1 cellular context compared by ENCODE assay signal in the genomic region with DNA sequence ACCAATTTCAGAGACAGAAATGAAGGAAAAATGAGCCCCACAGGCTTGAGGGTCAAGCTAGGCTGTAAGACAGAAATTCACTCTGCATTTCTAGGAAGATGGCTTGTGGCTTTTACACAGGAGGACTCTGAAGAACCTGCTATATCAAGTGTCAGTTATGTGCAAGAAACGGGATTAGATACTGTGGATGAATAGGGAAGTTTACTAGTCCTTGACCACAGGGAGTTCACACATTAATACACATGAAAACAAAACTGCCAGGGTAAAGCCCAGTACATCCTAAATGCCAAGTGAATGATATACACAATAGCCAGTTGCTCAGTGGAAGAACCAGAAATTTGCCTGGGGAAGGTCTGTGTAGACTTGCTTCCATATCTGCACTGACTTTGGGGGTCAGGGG.
TF ChIP-seq lines count a peak whose summit lies in the region.

No MANE protein-coding gene starts in this region.

TF ChIP-seq in HepG2, 621 proteins besides CTCF, POLR2A, EP300 and RAD21 (continued from another document):
- TF ChIP-seq SOX5 (CRISPR knock-in tag; IDR thresholded peaks at IDR 0.05; ENCODE audit: borderline replicate concordance) (no peak), DMAP1 (CRISPR knock-in tag; IDR thresholded peaks at IDR 0.05) (no peak), ZNF775 (CRISPR knock-in tag; IDR thresholded peaks at IDR 0.05; ENCODE audit: borderline replicate concordance) (no peak)
- TF ChIP-seq, protein P1, sequence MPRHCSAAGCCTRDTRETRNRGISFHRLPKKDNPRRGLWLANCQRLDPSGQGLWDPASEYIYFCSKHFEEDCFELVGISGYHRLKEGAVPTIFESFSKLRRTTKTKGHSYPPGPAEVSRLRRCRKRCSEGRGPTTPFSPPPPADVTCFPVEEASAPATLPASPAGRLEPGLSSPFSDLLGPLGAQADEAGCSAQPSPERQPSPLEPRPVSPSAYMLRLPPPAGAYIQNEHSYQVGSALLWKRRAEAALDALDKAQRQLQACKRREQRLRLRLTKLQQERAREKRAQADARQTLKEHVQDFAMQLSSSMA (CRISPR knock-in tag; IDR thresholded peaks at IDR 0.05), result no peak
- TF ChIP-seq, protein P2, sequence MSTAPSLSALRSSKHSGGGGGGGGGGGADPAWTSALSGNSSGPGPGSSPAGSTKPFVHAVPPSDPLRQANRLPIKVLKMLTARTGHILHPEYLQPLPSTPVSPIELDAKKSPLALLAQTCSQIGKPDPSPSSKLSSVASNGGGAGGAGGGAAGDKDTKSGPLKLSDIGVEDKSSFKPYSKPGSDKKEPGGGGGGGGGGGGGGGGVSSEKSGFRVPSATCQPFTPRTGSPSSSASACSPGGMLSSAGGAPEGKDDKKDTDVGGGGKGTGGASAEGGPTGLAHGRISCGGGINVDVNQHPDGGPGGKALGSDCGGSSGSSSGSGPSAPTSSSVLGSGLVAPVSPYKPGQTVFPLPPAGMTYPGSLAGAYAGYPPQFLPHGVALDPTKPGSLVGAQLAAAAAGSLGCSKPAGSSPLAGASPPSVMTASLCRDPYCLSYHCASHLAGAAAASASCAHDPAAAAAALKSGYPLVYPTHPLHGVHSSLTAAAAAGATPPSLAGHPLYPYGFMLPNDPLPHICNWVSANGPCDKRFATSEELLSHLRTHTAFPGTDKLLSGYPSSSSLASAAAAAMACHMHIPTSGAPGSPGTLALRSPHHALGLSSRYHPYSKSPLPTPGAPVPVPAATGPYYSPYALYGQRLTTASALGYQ (CRISPR knock-in tag; IDR thresholded peaks at IDR 0.05), result no peak
